8 cellular contexts compared by ENCODE assay signal in genomic region chr3:12967751-12968209, GRCh38.
DNase-seq lines count a peak whose midpoint lies in the region; ATAC-seq and TF ChIP-seq lines count a peak whose summit lies in the region.

No MANE protein-coding gene starts in this region.

- H3K27me3 ChIP-seq in CD4-positive, alpha-beta T cell (ENCODE audit: control insufficient read depth, insufficient read depth, low read length) = no peaks in the 10 kb centered on the region
- H3K27me3 ChIP-seq in IMR-90 (ENCODE audit: control insufficient read depth, insufficient read depth, low read length) = no peaks in the 10 kb centered on the region
- no peaks in the 10 kb centered on the region for H3K27me3 ChIP-seq in right atrium auricular region

- peak overlapping the region; percentile 67 for H3K27ac Mint-ChIP-seq in CD4-positive, alpha-beta T cell

- no TSS peak for BruUV-seq in IMR-90 (replicated peaks; lab: Mats Ljungman, UMichigan)

- in situ Hi-C loops in IMR-90 (cut with MboI; ENCODE audit: low sequenced_read_pairs) = no loop called here

- H4K20me1 ChIP-seq in IMR-90 (ENCODE audit: insufficient read depth, low read length) = peaks cover 40% of the 10 kb centered on the region

- H3K9me1 ChIP-seq in IMR-90 (ENCODE audit: insufficient read depth, low read length) = peaks cover 13% of the 10 kb centered on the region

- no peak overlapping the region for H2BK15ac ChIP-seq in IMR-90 (ENCODE audit: low read depth, low read length)

- H3K56ac ChIP-seq in IMR-90 (ENCODE audit: extremely low read depth, insufficient read depth, low read length) = no peak overlapping the region

- H3K9ac ChIP-seq in IMR-90 (ENCODE audit: low read depth, low read length) = peak overlapping the region; percentile 77

- H2BK5ac ChIP-seq in IMR-90 (ENCODE audit: low read depth, low read length, poor library complexity, severe bottlenecking) = no peak overlapping the region

- peak; percentile 82 to 90 (median 88) for DNase-seq in CD4-positive, alpha-beta T cell
- DNase-seq in IMR-90 (peak; percentile 83), T-helper 2 cell (peak; percentile 75 to 92 (median 85)), amygdala (lab: John Stamatoyannopoulos, UW) (peak in 53 of 56 donors; percentile 40 to 91 (median 81)), right atrium auricular region (ENCODE audit: low spot score) (peak; percentile 89), putamen (ENCODE audit: low spot score) (peak; percentile 87), ureter (ENCODE audit: low spot score) (peak; percentile 92)

- H2AK9ac ChIP-seq in IMR-90 (replicated peaks; ENCODE audit: low read depth, low read length, poor library complexity) = peak overlapping the region; percentile 53

- H3K36me3 Mint-ChIP-seq in CD4-positive, alpha-beta T cell (ENCODE audit: low read depth) = peaks cover 28% of the 10 kb centered on the region

- dilution Hi-C loops in IMR-90 (cut with HindIII; ENCODE audit: low sequenced_read_pairs, unreplicated experiment) = no loop called here

- no peak overlapping the region for H3K27ac ChIP-seq in CD4-positive, alpha-beta T cell (ENCODE audit: low read depth, low read length)
- H3K27ac ChIP-seq in IMR-90 (ENCODE audit: insufficient read depth, low read length) (peak overlapping the region; percentile 54), right atrium auricular region (peak overlapping the region; percentile 60 to 73)

- H3K14ac ChIP-seq in IMR-90 (replicated peaks; ENCODE audit: low read depth, low read length) = peak overlapping the region; percentile 55

- peak; percentile 95 for ATAC-seq in CD4-positive, alpha-beta T cell (ENCODE audit: poor library complexity)
- peak; percentile 61 for ATAC-seq in GM21528 (IDR thresholded peaks at IDR 0.05; ENCODE audit: low FRiP score, unreplicated experiment)
- ATAC-seq in IMR-90 (ENCODE audit: low read depth) = peak; percentile 91

- TF ChIP-seq POLR2A in IMR-90 (IDR thresholded peaks at IDR 0.05; ENCODE audit: low read depth, low read length) = no peak

- H3K4me3 Mint-ChIP-seq in CD4-positive, alpha-beta T cell = peak overlapping the region; percentile 80

- peak overlapping the region; percentile 85 for H3K4me2 ChIP-seq in IMR-90 (ENCODE audit: low read depth, low read length)

- H3K27me3 Mint-ChIP-seq in CD4-positive, alpha-beta T cell = no peaks in the 10 kb centered on the region

- peak overlapping the region; percentile 95 for H2AFZ ChIP-seq in IMR-90 (replicated peaks; ENCODE audit: low read length, poor library complexity)

- no peak overlapping the region for H2BK20ac ChIP-seq in IMR-90 (ENCODE audit: low read depth, low read length)

- peaks cover 78% of the 10 kb centered on the region for H3K4me1 Mint-ChIP-seq in CD4-positive, alpha-beta T cell (ENCODE audit: low read depth)

- no peaks in the 10 kb centered on the region for H3K9me3 ChIP-seq in CD4-positive, alpha-beta T cell (ENCODE audit: control insufficient read depth, low read length)
- no peaks in the 10 kb centered on the region for H3K9me3 ChIP-seq in IMR-90 (ENCODE audit: control insufficient read depth, insufficient read depth, low read length)
- H3K9me3 ChIP-seq in right atrium auricular region = no peaks in the 10 kb centered on the region

- no peak overlapping the region for H2BK120ac ChIP-seq in IMR-90 (ENCODE audit: low read depth, low read length)

- no peak for TF ChIP-seq CTCF in CD4-positive, alpha-beta T cell (IDR thresholded peaks at IDR 0.05)
- TF ChIP-seq CTCF in IMR-90 (conservative IDR thresholded peaks at IDR 0.05; ENCODE audit: low read depth, low read length) (no peak), right atrium auricular region (IDR thresholded peaks at IDR 0.05) (no peak)

- peak overlapping the region; percentile 46; the same call in 1 of the 2 replicates for H2AK5ac ChIP-seq in IMR-90 (ENCODE audit: low read depth, low read length)

- no peak overlapping the region for H3K23ac ChIP-seq in IMR-90 (ENCODE audit: low read depth, low read length)

- peak overlapping the region; percentile 79 to 84; a peak in 3 of 4 replicates for H4K8ac ChIP-seq in IMR-90 (ENCODE audit: low read depth in 2 of 2, low read length in 2 of 2)

- TF ChIP-seq RAD21 in IMR-90 (IDR thresholded peaks at IDR 0.05; ENCODE audit: low read length) = no peak

- POLR2A ChIA-PET in CD4-positive, alpha-beta T cell (lab: Charles Lee) = interaction anchor here (0.6 to 1.5 kb wide), 3 partner anchors 21 to 126 kb away, joined by 3 to 4 read pairs (median 3); partner anchors contain the start of gene RPL32
- POLR2A ChIA-PET in IMR-90 (lab: Charles Lee; ENCODE audit: unreplicated experiment) = no interaction called here

- H3K18ac ChIP-seq in IMR-90 (ENCODE audit: low read depth, low read length) = no peak overlapping the region

- H3K36me3 ChIP-seq in IMR-90 (ENCODE audit: control insufficient read depth, insufficient read depth, low read length) = no peaks in the 10 kb centered on the region
- H3K36me3 ChIP-seq in right atrium auricular region = no peaks in the 10 kb centered on the region

- peak overlapping the region; percentile 76 for H3K4ac ChIP-seq in IMR-90 (ENCODE audit: low read depth, low read length)

- intact Hi-C loops in CD4-positive, alpha-beta T cell (cut with DNase I, micrococcal nuclease) = loop anchor here in 1 of 2 experiments (1.0 to 10.0 kb wide), 8 partner anchors 27 to 513 kb away; partner anchors contain the start of genes HDAC11, MKRN2, RAF1 and RPL32
- intact Hi-C loops in IMR-90 (cut with micrococcal nuclease) = loop anchor here (2.0 kb wide), 1 partner anchor 19 kb away; no protein-coding TSS in a partner anchor

- WGBS in IMR-90 (ENCODE audit: extremely low coverage in 2 of 2, insufficient read length in 1 of 2), 2 experiments = 12% methylated on average over 5 of the region's 40 CpGs; no CpG with 5 or more reads in 1 of the 2 experiments

- peak overlapping the region; percentile 37 for H3K4me3 ChIP-seq in IMR-90 (ENCODE audit: insufficient read depth, low read depth, low read length)
- H3K4me3 ChIP-seq in right atrium auricular region = peak overlapping the region; percentile 68 to 88

- H4K5ac ChIP-seq in IMR-90 (ENCODE audit: low read depth, low read length) = peak overlapping the region; percentile 3; the same call in 1 of the 2 replicates

- CTCF ChIA-PET in CD4-positive, alpha-beta T cell (lab: Charles Lee) = interaction anchor here (2.0 kb wide), 1 partner anchor 27 kb away, joined by 12 read pairs; no protein-coding TSS in a partner anchor
- CTCF ChIA-PET in IMR-90 (lab: Yijun Ruan, JAX) = no interaction called here

- peaks cover 26 to 45% of the 10 kb centered on the region in 2 experiments for H3K79me1 ChIP-seq in IMR-90 (ENCODE audit: low read depth in 1 of 2, low read length in 2 of 2)

- H4K91ac ChIP-seq in IMR-90 (ENCODE audit: insufficient read depth, low read depth, low read length) = peak overlapping the region; percentile 39; the same call in 1 of the 2 replicates

- H3K4me1 ChIP-seq in IMR-90 (ENCODE audit: control insufficient read depth, insufficient read depth, low read length) (peaks cover 22% of the 10 kb centered on the region), right atrium auricular region (peaks cover 0 to 76% of the 10 kb centered on the region in 2 donors)

- H3K9me3 Mint-ChIP-seq in CD4-positive, alpha-beta T cell = no peaks in the 10 kb centered on the region

TF ChIP-seq in IMR-90, 13 proteins besides CTCF, POLR2A, EP300 and RAD21:
- TF ChIP-seq MAZ (IDR thresholded peaks at IDR 0.05; ENCODE audit: borderline replicate concordance, low read depth, low read length) (peak; percentile 58; the same call in 1 of the 2 replicates), SMC3 (IDR thresholded peaks at IDR 0.05; ENCODE audit: low read depth, low read length) (no peak), CEBPB (IDR thresholded peaks at IDR 0.05; ENCODE audit: low read depth, low read length) (no peak), USF2 (IDR thresholded peaks at IDR 0.05; ENCODE audit: low read depth, low read length) (no peak), CHD1 (IDR thresholded peaks at IDR 0.05; ENCODE audit: low read depth, low read length) (no peak)
